In the genomic region with DNA sequence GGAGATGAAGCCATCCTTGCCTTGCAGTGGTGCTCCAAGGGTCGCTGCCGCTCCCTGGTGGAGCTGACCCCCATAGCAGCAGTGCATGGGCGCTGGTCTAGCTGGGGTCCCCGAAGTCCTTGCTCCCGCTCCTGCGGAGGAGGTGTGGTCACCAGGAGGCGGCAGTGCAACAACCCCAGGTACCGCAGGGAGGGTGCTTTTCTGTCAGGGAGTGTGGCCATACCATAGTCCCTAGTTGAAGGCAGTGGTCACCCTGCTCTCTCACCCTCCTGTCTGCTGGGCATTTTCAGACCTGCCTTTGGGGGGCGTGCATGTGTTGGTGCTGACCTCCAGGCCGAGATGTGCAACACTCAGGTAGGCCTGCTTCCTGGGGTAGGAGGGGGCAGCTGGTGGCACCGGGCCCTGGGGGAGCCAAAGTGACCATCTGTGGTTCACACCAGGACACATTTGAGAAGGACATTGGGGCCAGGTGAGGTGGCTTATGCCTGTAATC, we compare ENCODE assay signal across 33 cellular contexts. TPM values are rescaled to one million over a fixed set of nuclear protein-coding genes. Genes with fewer than 3 reads are reported as not detected.
"Had no signal": no experiment of that assay in that cellular context is flagged by ENCODE, and none has a peak within 500 bp of the region (broad histone marks: within the 10 kb centered on the region; RNA-seq: fewer than 3 reads in every experiment).

No MANE protein-coding gene starts in this region.

- H3K36me3 ChIP-seq: brain microvascular endothelial cell, gastrocnemius medialis, ovary, thoracic aorta, uterus, WERI-Rb-1 had no signal

- H3K9me3 Mint-ChIP-seq: activated naive CD4-positive, alpha-beta T cell treated with anti-CD3 and anti-CD28 coated beads, Interleukin-2, amount 10 ng/mL, durations not matched to agents 7 days and 5 days; activated T-cell treated with anti-CD3 and anti-CD28 coated beads, Interleukin-2, amount 50 U/mL, for 24 hours; natural killer cell treated with Interleukin-12 subunit alpha and Interleukin-12 subunit beta and Interleukin-15 and Interleukin-18, amount 100 ng/mL, for 72 hours; stimulated activated effector memory CD8-positive, alpha-beta T cell treated with anti-CD3 and anti-CD28 coated beads, Interleukin-12 subunit alpha, Interleukin-12 subunit beta, amount 100 ng/mL, for 72 hours; stimulated activated naive CD8-positive, alpha-beta T cell treated with anti-CD3 and anti-CD28 coated beads, Interleukin-15, Interleukin-2, amounts not matched to agents 100 ng/mL and 50 ng/mL, for 24 hours; type B pancreatic cell had no signal

- DNase-seq: activated CD4-positive, alpha-beta T cell treated with anti-CD3 and anti-CD28 coated beads for 48 hours; activated CD4-positive, alpha-beta T cell treated with anti-CD3 and anti-CD28 coated beads, Interleukin-2, amount 50 U/mL, for 48 hours; activated CD8-positive, alpha-beta memory T cell treated with anti-CD3 and anti-CD28 coated beads, Interleukin-2, amount 50 U/mL, for 48 hours; activated gamma-delta T cell; activated naive CD4-positive, alpha-beta T cell treated with anti-CD3 and anti-CD28 coated beads, Interleukin-2, amount 10 ng/mL, durations not matched to agents 7 days and 5 days; activated T-cell treated with anti-CD3 and anti-CD28 coated beads, Interleukin-2, amount 50 U/mL, for 24 hours; amniotic stem cell; brain microvascular endothelial cell; dorsolateral prefrontal cortex; effector memory CD4-positive, alpha-beta T cell; erythroblast; gastrocnemius medialis; glutamatergic neuron; islet precursor cell; left ventricle myocardium superior; mucosa of descending colon; ovary; stimulated activated CD4-positive, alpha-beta T cell treated with anti-CD3 and anti-CD28 coated beads, Interleukin-12 subunit alpha, Interleukin-12 subunit beta, amount 100 ng/mL, for 4 hours; stimulated activated CD4-positive, alpha-beta T cell treated with anti-CD3 and anti-CD28 coated beads, Interleukin-4, amount 100 ng/mL, for 24 hours; uterus; WERI-Rb-1 had no signal

- H3K4me2 ChIP-seq: hepatocyte had no signal

- H2AFZ ChIP-seq: hepatocyte had no signal

- H3K79me2 ChIP-seq: hepatocyte had no signal

- H3K9me3 ChIP-seq: gastrocnemius medialis, mucosa of descending colon, ovary, thoracic aorta, uterus had no signal

- H3K27me3 Mint-ChIP-seq: natural killer cell treated with Interleukin-12 subunit alpha and Interleukin-12 subunit beta and Interleukin-15 and Interleukin-18, amount 100 ng/mL, for 72 hours had no signal

- H3K4me1 Mint-ChIP-seq: stimulated activated effector memory CD8-positive, alpha-beta T cell treated with anti-CD3 and anti-CD28 coated beads, Interleukin-12 subunit alpha, Interleukin-12 subunit beta, amount 100 ng/mL, for 72 hours had no signal

- H3K4me1 ChIP-seq: gastrocnemius medialis had no signal

- H3K27me3 ChIP-seq: hepatocyte, ovary, uterus had no signal

- H3K4me3 Mint-ChIP-seq: activated naive CD4-positive, alpha-beta T cell treated with anti-CD3 and anti-CD28 coated beads, Interleukin-2, amount 10 ng/mL, durations not matched to agents 7 days and 5 days; activated T-cell treated with anti-CD3 and anti-CD28 coated beads, Interleukin-2, amount 50 U/mL, for 24 hours; natural killer cell treated with Interleukin-12 subunit alpha and Interleukin-12 subunit beta and Interleukin-15 and Interleukin-18, amount 100 ng/mL, for 72 hours; stimulated activated effector memory CD8-positive, alpha-beta T cell treated with anti-CD3 and anti-CD28 coated beads, Interleukin-12 subunit alpha, Interleukin-12 subunit beta, amount 100 ng/mL, for 72 hours; stimulated activated naive CD8-positive, alpha-beta T cell treated with anti-CD3 and anti-CD28 coated beads, Interleukin-15, Interleukin-2, amounts not matched to agents 100 ng/mL and 50 ng/mL, for 24 hours; type B pancreatic cell had no signal

- H3K4me3 ChIP-seq: coronary artery, dorsolateral prefrontal cortex, gastrocnemius medialis, hepatocyte, mucosa of descending colon, ovary, skin epidermis, thoracic aorta, uterus had no signal

- H3K27ac ChIP-seq: brain microvascular endothelial cell, coronary artery, dorsolateral prefrontal cortex, gastrocnemius medialis, hepatocyte, ovary, skin epidermis, thoracic aorta, uterus, WERI-Rb-1 had no signal

- FAIRE-seq: astrocyte had no signal

- H3K36me3 Mint-ChIP-seq: activated naive CD4-positive, alpha-beta T cell treated with anti-CD3 and anti-CD28 coated beads, Interleukin-2, amount 10 ng/mL, durations not matched to agents 7 days and 5 days; natural killer cell treated with Interleukin-12 subunit alpha and Interleukin-12 subunit beta and Interleukin-15 and Interleukin-18, amount 100 ng/mL, for 72 hours; stimulated activated effector memory CD8-positive, alpha-beta T cell treated with anti-CD3 and anti-CD28 coated beads, Interleukin-12 subunit alpha, Interleukin-12 subunit beta, amount 100 ng/mL, for 72 hours; type B pancreatic cell had no signal

- H3K27ac Mint-ChIP-seq: activated naive CD4-positive, alpha-beta T cell treated with anti-CD3 and anti-CD28 coated beads, Interleukin-2, amount 10 ng/mL, durations not matched to agents 7 days and 5 days; activated T-cell treated with anti-CD3 and anti-CD28 coated beads, Interleukin-2, amount 50 U/mL, for 24 hours; natural killer cell treated with Interleukin-12 subunit alpha and Interleukin-12 subunit beta and Interleukin-15 and Interleukin-18, amount 100 ng/mL, for 72 hours; stimulated activated effector memory CD8-positive, alpha-beta T cell treated with anti-CD3 and anti-CD28 coated beads, Interleukin-12 subunit alpha, Interleukin-12 subunit beta, amount 100 ng/mL, for 72 hours; stimulated activated naive CD8-positive, alpha-beta T cell treated with anti-CD3 and anti-CD28 coated beads, Interleukin-15, Interleukin-2, amounts not matched to agents 100 ng/mL and 50 ng/mL, for 24 hours; type B pancreatic cell had no signal

- ATAC-seq: activated CD4-positive, CD25-positive, alpha-beta regulatory T cell treated with anti-CD3 and anti-CD28 coated beads, Interleukin-2, amount 50 U/mL, for 24 hours; gastrocnemius medialis; left ventricle myocardium superior; mucosa of descending colon; natural killer cell treated with Interleukin-12 subunit alpha and Interleukin-12 subunit beta and Interleukin-15 and Interleukin-18, amount 100 ng/mL, for 72 hours; sciatic nerve; stimulated activated effector memory CD8-positive, alpha-beta T cell treated with anti-CD3 and anti-CD28 coated beads, Interleukin-12 subunit alpha, Interleukin-12 subunit beta, amount 100 ng/mL, for 72 hours had no signal

RNA-seq across cellular contexts. Expression of a gene that starts 57.2 kb away (rescaled TPM):
- total RNA-seq: mesenteric fat pad had no signal
